ENCODE assay signal across 1 cellular context in genomic region chr7:97732567-97733275, GRCh38.
TF ChIP-seq lines count a peak whose summit lies in the region.

No MANE protein-coding gene starts in this region.

TF ChIP-seq in H1, 55 proteins besides CTCF, POLR2A, EP300 and RAD21 (continued from another document):
- TF ChIP-seq, protein P1, sequence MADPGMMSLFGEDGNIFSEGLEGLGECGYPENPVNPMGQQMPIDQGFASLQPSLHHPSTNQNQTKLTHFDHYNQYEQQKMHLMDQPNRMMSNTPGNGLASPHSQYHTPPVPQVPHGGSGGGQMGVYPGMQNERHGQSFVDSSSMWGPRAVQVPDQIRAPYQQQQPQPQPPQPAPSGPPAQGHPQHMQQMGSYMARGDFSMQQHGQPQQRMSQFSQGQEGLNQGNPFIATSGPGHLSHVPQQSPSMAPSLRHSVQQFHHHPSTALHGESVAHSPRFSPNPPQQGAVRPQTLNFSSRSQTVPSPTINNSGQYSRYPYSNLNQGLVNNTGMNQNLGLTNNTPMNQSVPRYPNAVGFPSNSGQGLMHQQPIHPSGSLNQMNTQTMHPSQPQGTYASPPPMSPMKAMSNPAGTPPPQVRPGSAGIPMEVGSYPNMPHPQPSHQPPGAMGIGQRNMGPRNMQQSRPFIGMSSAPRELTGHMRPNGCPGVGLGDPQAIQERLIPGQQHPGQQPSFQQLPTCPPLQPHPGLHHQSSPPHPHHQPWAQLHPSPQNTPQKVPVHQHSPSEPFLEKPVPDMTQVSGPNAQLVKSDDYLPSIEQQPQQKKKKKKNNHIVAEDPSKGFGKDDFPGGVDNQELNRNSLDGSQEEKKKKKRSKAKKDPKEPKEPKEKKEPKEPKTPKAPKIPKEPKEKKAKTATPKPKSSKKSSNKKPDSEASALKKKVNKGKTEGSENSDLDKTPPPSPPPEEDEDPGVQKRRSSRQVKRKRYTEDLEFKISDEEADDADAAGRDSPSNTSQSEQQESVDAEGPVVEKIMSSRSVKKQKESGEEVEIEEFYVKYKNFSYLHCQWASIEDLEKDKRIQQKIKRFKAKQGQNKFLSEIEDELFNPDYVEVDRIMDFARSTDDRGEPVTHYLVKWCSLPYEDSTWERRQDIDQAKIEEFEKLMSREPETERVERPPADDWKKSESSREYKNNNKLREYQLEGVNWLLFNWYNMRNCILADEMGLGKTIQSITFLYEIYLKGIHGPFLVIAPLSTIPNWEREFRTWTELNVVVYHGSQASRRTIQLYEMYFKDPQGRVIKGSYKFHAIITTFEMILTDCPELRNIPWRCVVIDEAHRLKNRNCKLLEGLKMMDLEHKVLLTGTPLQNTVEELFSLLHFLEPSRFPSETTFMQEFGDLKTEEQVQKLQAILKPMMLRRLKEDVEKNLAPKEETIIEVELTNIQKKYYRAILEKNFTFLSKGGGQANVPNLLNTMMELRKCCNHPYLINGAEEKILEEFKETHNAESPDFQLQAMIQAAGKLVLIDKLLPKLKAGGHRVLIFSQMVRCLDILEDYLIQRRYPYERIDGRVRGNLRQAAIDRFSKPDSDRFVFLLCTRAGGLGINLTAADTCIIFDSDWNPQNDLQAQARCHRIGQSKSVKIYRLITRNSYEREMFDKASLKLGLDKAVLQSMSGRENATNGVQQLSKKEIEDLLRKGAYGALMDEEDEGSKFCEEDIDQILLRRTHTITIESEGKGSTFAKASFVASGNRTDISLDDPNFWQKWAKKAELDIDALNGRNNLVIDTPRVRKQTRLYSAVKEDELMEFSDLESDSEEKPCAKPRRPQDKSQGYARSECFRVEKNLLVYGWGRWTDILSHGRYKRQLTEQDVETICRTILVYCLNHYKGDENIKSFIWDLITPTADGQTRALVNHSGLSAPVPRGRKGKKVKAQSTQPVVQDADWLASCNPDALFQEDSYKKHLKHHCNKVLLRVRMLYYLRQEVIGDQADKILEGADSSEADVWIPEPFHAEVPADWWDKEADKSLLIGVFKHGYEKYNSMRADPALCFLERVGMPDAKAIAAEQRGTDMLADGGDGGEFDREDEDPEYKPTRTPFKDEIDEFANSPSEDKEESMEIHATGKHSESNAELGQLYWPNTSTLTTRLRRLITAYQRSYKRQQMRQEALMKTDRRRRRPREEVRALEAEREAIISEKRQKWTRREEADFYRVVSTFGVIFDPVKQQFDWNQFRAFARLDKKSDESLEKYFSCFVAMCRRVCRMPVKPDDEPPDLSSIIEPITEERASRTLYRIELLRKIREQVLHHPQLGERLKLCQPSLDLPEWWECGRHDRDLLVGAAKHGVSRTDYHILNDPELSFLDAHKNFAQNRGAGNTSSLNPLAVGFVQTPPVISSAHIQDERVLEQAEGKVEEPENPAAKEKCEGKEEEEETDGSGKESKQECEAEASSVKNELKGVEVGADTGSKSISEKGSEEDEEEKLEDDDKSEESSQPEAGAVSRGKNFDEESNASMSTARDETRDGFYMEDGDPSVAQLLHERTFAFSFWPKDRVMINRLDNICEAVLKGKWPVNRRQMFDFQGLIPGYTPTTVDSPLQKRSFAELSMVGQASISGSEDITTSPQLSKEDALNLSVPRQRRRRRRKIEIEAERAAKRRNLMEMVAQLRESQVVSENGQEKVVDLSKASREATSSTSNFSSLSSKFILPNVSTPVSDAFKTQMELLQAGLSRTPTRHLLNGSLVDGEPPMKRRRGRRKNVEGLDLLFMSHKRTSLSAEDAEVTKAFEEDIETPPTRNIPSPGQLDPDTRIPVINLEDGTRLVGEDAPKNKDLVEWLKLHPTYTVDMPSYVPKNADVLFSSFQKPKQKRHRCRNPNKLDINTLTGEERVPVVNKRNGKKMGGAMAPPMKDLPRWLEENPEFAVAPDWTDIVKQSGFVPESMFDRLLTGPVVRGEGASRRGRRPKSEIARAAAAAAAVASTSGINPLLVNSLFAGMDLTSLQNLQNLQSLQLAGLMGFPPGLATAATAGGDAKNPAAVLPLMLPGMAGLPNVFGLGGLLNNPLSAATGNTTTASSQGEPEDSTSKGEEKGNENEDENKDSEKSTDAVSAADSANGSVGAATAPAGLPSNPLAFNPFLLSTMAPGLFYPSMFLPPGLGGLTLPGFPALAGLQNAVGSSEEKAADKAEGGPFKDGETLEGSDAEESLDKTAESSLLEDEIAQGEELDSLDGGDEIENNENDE (IDR thresholded peaks at IDR 0.05; ENCODE audit: insufficient replicate concordance, low read length): no peak
- TF ChIP-seq SUZ12 (IDR thresholded peaks at IDR 0.05; ENCODE audit: low read length) (peak; percentile 74; the same call in 1 of the 2 replicates), KDM4A (IDR thresholded peaks at IDR 0.05; ENCODE audit: low read depth, low read length, severe bottlenecking) (peak; percentile 44), RNF2 (IDR thresholded peaks at IDR 0.05; ENCODE audit: borderline replicate concordance, low read depth, low read length, missing control alignments, poor library complexity, severe bottlenecking) (peak; percentile 56), NRF1 (IDR thresholded peaks at IDR 0.05; ENCODE audit: low read depth, low read length) (no peak), RXRA (IDR thresholded peaks at IDR 0.05; ENCODE audit: insufficient read depth, low read depth, low read length) (no peak), SIX5 (IDR thresholded peaks at IDR 0.05; ENCODE audit: low read depth, low read length) (no peak), TCF12 (IDR thresholded peaks at IDR 0.05; ENCODE audit: low read depth, low read length) (no peak), SRF (IDR thresholded peaks at IDR 0.05; ENCODE audit: low read depth, low read length) (no peak), RBBP5 (IDR thresholded peaks at IDR 0.05; ENCODE audit: borderline replicate concordance, low read depth, low read length) (no peak), CTBP2 (IDR thresholded peaks at IDR 0.05; ENCODE audit: borderline replicate concordance, insufficient read depth, insufficient read length, low read length) (no peak), TBP (IDR thresholded peaks at IDR 0.05; ENCODE audit: low read depth, low read length) (no peak), TAF7 (optimal IDR thresholded peaks at IDR 0.05; ENCODE audit: borderline replicate concordance, low read depth, low read length) (no peak), SIRT6 (IDR thresholded peaks at IDR 0.05; ENCODE audit: low read length) (no peak), ZNF274 (IDR thresholded peaks at IDR 0.05; ENCODE audit: borderline replicate concordance, extremely low read depth, low read length) (no peak), PHF8 (conservative IDR thresholded peaks at IDR 0.05; ENCODE audit: low read depth, low read length) (no peak), EZH2 (IDR thresholded peaks at IDR 0.05; ENCODE audit: low read depth, low read length, severe bottlenecking) (peak; percentile 85), CEBPB (IDR thresholded peaks at IDR 0.05; ENCODE audit: low read depth, low read length) (no peak)
